1 cellular context compared by ENCODE assay signal in the genomic region with DNA sequence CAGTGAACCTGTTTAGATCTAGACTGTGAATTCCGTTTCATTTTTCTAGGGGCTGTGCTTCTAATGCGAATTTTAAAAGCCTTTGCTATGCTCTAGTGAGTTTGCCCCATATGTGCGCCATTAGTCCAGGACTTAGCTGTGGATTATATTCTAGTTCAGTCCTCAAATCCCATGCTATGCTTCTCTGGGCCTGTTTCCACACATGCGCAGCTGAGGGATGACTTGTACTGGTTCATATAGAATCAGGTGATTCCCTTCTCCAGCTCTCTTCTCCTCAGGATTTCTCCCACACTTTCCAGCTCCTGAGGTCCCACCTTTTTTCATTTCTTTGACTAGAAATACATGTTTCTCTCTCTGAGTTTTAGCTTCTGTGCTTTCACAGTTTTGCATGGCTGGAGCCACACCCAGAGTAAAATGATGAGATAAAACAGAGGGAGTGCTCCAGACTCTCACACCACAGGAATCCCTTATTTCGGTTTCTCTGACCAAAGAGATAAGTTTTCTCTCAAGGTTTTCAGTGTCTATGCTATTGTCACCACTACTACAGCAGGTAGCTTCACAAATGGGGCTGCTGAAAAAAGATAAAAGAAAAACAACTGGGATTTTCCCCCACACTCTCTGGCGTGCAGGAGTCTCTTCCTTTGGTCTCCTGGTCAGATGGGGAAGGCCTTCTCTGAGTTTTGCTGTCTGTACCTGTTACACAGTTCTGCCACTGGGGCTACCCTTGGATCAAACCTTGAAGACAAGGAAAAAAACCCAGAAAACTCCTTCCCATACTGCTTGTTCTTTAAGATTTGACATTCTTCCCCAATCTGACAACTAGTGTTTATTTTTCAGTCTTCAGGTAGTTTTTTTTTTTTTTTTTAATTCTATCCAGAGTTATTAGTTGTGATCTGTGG.
TF ChIP-seq lines count a peak whose summit lies in the region.

No MANE protein-coding gene starts in this region.

TF ChIP-seq in GM23338, 12 proteins besides CTCF, POLR2A, EP300 and RAD21:
- TF ChIP-seq, protein P1, sequence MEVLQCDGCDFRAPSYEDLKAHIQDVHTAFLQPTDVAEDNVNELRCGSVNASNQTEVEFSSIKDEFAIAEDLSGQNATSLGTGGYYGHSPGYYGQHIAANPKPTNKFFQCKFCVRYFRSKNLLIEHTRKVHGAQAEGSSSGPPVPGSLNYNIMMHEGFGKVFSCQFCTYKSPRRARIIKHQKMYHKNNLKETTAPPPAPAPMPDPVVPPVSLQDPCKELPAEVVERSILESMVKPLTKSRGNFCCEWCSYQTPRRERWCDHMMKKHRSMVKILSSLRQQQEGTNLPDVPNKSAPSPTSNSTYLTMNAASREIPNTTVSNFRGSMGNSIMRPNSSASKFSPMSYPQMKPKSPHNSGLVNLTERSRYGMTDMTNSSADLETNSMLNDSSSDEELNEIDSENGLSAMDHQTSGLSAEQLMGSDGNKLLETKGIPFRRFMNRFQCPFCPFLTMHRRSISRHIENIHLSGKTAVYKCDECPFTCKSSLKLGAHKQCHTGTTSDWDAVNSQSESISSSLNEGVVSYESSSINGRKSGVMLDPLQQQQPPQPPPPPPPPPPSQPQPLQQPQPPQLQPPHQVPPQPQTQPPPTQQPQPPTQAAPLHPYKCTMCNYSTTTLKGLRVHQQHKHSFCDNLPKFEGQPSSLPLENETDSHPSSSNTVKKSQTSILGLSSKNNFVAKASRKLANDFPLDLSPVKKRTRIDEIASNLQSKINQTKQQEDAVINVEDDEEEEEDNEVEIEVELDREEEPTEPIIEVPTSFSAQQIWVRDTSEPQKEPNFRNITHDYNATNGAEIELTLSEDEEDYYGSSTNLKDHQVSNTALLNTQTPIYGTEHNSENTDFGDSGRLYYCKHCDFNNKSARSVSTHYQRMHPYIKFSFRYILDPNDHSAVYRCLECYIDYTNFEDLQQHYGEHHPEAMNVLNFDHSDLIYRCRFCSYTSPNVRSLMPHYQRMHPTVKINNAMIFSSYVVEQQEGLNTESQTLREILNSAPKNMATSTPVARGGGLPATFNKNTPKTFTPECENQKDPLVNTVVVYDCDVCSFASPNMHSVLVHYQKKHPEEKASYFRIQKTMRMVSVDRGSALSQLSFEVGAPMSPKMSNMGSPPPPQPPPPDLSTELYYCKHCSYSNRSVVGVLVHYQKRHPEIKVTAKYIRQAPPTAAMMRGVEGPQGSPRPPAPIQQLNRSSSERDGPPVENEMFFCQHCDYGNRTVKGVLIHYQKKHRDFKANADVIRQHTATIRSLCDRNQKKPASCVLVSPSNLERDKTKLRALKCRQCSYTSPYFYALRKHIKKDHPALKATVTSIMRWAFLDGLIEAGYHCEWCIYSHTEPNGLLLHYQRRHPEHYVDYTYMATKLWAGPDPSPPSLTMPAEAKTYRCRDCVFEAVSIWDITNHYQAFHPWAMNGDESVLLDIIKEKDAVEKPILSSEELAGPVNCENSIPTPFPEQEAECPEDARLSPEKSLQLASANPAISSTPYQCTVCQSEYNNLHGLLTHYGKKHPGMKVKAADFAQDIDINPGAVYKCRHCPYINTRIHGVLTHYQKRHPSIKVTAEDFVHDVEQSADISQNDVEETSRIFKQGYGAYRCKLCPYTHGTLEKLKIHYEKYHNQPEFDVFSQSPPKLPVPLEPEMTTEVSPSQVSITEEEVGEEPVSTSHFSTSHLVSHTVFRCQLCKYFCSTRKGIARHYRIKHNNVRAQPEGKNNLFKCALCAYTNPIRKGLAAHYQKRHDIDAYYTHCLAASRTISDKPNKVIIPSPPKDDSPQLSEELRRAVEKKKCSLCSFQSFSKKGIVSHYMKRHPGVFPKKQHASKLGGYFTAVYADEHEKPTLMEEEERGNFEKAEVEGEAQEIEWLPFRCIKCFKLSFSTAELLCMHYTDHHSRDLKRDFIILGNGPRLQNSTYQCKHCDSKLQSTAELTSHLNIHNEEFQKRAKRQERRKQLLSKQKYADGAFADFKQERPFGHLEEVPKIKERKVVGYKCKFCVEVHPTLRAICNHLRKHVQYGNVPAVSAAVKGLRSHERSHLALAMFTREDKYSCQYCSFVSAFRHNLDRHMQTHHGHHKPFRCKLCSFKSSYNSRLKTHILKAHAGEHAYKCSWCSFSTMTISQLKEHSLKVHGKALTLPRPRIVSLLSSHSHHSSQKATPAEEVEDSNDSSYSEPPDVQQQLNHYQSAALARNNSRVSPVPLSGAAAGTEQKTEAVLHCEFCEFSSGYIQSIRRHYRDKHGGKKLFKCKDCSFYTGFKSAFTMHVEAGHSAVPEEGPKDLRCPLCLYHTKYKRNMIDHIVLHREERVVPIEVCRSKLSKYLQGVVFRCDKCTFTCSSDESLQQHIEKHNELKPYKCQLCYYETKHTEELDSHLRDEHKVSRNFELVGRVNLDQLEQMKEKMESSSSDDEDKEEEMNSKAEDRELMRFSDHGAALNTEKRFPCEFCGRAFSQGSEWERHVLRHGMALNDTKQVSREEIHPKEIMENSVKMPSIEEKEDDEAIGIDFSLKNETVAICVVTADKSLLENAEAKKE (CRISPR knock-in tag; IDR thresholded peaks at IDR 0.05) = no peak
